In genomic region chr10:283916-284356, GRCh38 we compare ENCODE assay signal across 8 cellular contexts.
DNase-seq lines count a peak whose midpoint lies in the region; ATAC-seq, FAIRE-seq and TF ChIP-seq lines count a peak whose summit lies in the region.

No MANE protein-coding gene starts in this region.

- peak; percentile 51 for DNase-seq in GM12891 (ENCODE audit: insufficient read length, low spot score)
- DNase-seq in activated T-helper 9 cell treated with anti-CD3 and anti-CD28 coated beads, Interleukin-2, amount 50 U/mL, for 16 hours (ENCODE audit: low read depth) = peak; percentile 31
- DNase-seq in Right ventricle myocardium inferior (ENCODE audit: missing footprints) = no peak
- DNase-seq in NCI-H2227 treated with DMSO at 0.1 percent for 48 hours (lab: John Stamatoyannopoulos, UW) = no peak
- DNase-seq in AG08395 (ENCODE audit: low spot score) = no peak
- DNase-seq in HTR-8/SVneo (ENCODE audit: insufficient read length, low spot score) = no peak

- ATAC-seq in GM19463 (IDR thresholded peaks at IDR 0.05; ENCODE audit: unreplicated experiment) (peak; percentile 80), HG03196 (IDR thresholded peaks at IDR 0.05; ENCODE audit: unreplicated experiment) (peak; percentile 84), Right ventricle myocardium inferior (no peak)

- TF ChIP-seq POLR2A in GM12891 (IDR thresholded peaks at IDR 0.05; ENCODE audit: low read depth, low read length) = no peak

- FAIRE-seq in GM12891 (lab: Jason Lieb, UNC) = peak; percentile 94
- FAIRE-seq in HTR-8/SVneo (lab: Jason Lieb, UNC) = no peak

- intact Hi-C loops in Right ventricle myocardium inferior (cut with DNase I) = no loop called here

TF ChIP-seq in GM12891, 5 proteins besides CTCF, POLR2A, EP300 and RAD21:
- TF ChIP-seq POLR2AphosphoS5 (IDR thresholded peaks at IDR 0.05; ENCODE audit: low read depth, low read length) (no peak), TAF1 (IDR thresholded peaks at IDR 0.05; ENCODE audit: low read depth, low read length) (no peak), POU2F2 (IDR thresholded peaks at IDR 0.05; ENCODE audit: low read depth, low read length) (no peak), SPI1 (IDR thresholded peaks at IDR 0.05; ENCODE audit: low read depth, low read length) (peak; percentile 66)

Comparison
In these comparisons a context has a peak if more than half of its experiments do, and no peak if none do; other contexts are left out.
1. DNase-seq: peak in GM12891 (single experiment) and activated T-helper 9 cell treated with anti-CD3 and anti-CD28 coated beads, Interleukin-2, amount 50 U/mL, for 16 hours (single experiment); none in Right ventricle myocardium inferior (single experiment), NCI-H2227 treated with DMSO at 0.1 percent for 48 hours (single experiment), AG08395 (single experiment) and HTR-8/SVneo (single experiment).